In genomic region chr7:3404490-3404889, GRCh38 we compare ENCODE assay signal across 14 cellular contexts.
DNase-seq lines count a peak whose midpoint lies in the region; ATAC-seq, FAIRE-seq and TF ChIP-seq lines count a peak whose summit lies in the region.
"Had no signal": no experiment of that assay in that cellular context is flagged by ENCODE, and none has a peak within 500 bp of the region (broad histone marks: within the 10 kb centered on the region; RNA-seq: fewer than 3 reads in every experiment).

No MANE protein-coding gene starts in this region.

- TF ChIP-seq CTCF in choroid plexus epithelial cell (conservative IDR thresholded peaks at IDR 0.05; ENCODE audit: low read depth, low read length): no peak

- no peak for FAIRE-seq in urothelium cell line (lab: Jason Lieb, UNC)

- H3K4me3 ChIP-seq in choroid plexus epithelial cell (ENCODE audit: low read depth, low read length): no peak overlapping the region
- H3K4me3 ChIP-seq: GM23248, ovary had no signal

- peak; percentile 71 for DNase-seq in DMS79 (lab: John Stamatoyannopoulos, UW)
- DNase-seq in NCI-H226: peak; percentile 60
- DNase-seq in choroid plexus epithelial cell (ENCODE audit: low read depth): peak; percentile 69
- DNase-seq in left lobe of liver (ENCODE audit: low spot score): no peak
- no peak for DNase-seq in NCI-H524 (lab: John Stamatoyannopoulos, UW)
- no peak for DNase-seq in nucleus accumbens (lab: John Stamatoyannopoulos, UW)
- DNase-seq in urothelium cell line (ENCODE audit: low spot score): no peak
- DNase-seq: activated B cell treated with CpG ODN at 0.5 μM for 24 hours; activated T-cell treated with anti-CD3 and anti-CD28 coated beads, Interleukin-2, amount 50 U/mL, for 1 hour; CD4-positive, alpha-beta memory T cell; GM23248; ovary; stimulated activated CD4-positive, alpha-beta T cell treated with anti-CD3 and anti-CD28 coated beads, Interleukin-2, amount 100 ng/mL, for 48 hours had no signal

- ATAC-seq in left lobe of liver: peak; percentile 57
- no peak for ATAC-seq in GM21786 (IDR thresholded peaks at IDR 0.05; ENCODE audit: unreplicated experiment)

Comparison
In these comparisons a context has a peak if more than half of its experiments do, and no peak if none do; other contexts are left out.
1. DNase-seq: peak in DMS79 (single experiment), NCI-H226 (single experiment) and choroid plexus epithelial cell (single experiment); none in left lobe of liver (single experiment), NCI-H524 (0 of 2), nucleus accumbens (0 of 56) and urothelium cell line (single experiment).